Comparison of ENCODE assay signal across 1 cellular context in the genomic region with DNA sequence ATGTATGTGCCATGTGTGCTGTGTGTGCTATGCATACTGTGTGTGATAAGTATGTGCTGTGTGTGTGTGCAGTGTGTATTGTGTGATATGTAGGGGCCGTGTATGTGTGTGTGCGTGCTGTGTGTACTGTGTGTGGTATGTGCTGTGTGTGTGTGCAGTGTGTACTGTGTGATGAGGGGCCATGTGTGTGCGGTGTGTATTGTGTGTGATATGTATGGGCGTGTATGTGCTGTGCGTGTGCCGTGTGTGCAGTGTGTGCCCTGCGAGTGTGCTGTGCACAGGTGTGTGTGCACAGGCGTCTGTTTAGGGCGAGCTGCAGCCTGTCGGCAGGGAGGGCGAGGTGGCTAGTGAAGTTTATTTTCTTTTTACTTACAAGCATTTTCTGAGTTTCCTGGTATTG.
A peak's percentile ranks its signal among the peaks of the same experiment; 100 is the strongest.
TF ChIP-seq lines count a peak whose summit lies in the region.

No MANE protein-coding gene starts in this region.

TF ChIP-seq in HEK293, 187 proteins besides CTCF, POLR2A, EP300 and RAD21 (continued from another document):
- TF ChIP-seq, protein P1, sequence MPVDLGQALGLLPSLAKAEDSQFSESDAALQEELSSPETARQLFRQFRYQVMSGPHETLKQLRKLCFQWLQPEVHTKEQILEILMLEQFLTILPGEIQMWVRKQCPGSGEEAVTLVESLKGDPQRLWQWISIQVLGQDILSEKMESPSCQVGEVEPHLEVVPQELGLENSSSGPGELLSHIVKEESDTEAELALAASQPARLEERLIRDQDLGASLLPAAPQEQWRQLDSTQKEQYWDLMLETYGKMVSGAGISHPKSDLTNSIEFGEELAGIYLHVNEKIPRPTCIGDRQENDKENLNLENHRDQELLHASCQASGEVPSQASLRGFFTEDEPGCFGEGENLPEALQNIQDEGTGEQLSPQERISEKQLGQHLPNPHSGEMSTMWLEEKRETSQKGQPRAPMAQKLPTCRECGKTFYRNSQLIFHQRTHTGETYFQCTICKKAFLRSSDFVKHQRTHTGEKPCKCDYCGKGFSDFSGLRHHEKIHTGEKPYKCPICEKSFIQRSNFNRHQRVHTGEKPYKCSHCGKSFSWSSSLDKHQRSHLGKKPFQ (tag by site-specific recombination; IDR thresholded peaks at IDR 0.05) = peak; percentile 68; the same call in 1 of the 2 replicates
- TF ChIP-seq OSR2 (tag by site-specific recombination; IDR thresholded peaks at IDR 0.05) (no peak), ZNF174 (tag by site-specific recombination; IDR thresholded peaks at IDR 0.05) (no peak)
